31 cellular contexts compared by ENCODE assay signal in the genomic region with DNA sequence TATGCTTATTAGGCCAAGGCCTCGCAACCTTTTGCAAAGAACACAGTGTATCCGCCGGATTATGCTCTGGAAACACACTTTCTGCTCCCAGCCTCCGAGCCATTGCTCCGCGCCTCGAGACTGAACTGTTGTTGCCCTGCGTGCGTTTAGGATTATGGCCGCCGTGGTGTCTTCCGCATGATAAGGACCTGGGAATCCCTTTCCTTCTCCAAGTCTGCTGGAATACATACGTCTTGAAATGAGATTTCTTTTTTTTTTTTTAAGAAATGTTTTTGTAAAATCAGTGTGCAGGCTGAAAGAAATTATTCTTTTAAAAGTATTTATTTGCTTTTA.
"Had no signal": no experiment of that assay in that cellular context is flagged by ENCODE, and none has a peak within 500 bp of the region (broad histone marks: within the 10 kb centered on the region; RNA-seq: fewer than 3 reads in every experiment).

No MANE protein-coding gene starts in this region.

- H3K4me3 ChIP-seq: ascending aorta, esophagus muscularis mucosa, gastrocnemius medialis had no signal

- H3K4me3 Mint-ChIP-seq: activated CD4-positive, alpha-beta memory T cell treated with anti-CD3 and anti-CD28 coated beads for 36 hours; activated CD4-positive, alpha-beta T cell treated with anti-CD3 and anti-CD28 coated beads for 36 hours; activated CD4-positive, alpha-beta T cell treated with anti-CD3 and anti-CD28 coated beads, Interleukin-2, amount 10 ng/mL, durations not matched to agents 24 days and 14 days; activated CD8-positive, alpha-beta memory T cell treated with anti-CD3 and anti-CD28 coated beads, Interleukin-2, amount 10 ng/mL, durations not matched to agents 7 days and 5 days; activated CD8-positive, alpha-beta T cell treated with anti-CD3 and anti-CD28 coated beads, Interleukin-2, amount 10 ng/mL, durations not matched to agents 7 days and 5 days; activated naive CD4-positive, alpha-beta T cell treated with anti-CD3 and anti-CD28 coated beads, Interleukin-2, amount 10 ng/mL, durations not matched to agents 7 days and 5 days; activated naive CD8-positive, alpha-beta T cell treated with anti-CD3 and anti-CD28 coated beads, Interleukin-2, amount 10 ng/mL, durations not matched to agents 7 days and 5 days; activated T-cell treated with anti-CD3 and anti-CD28 coated beads, Interleukin-2, amount 50 U/mL, for 24 hours; activated T-cell treated with anti-CD3 and anti-CD28 coated beads, Interleukin-2, amount 50 U/mL, for 72 hours; effector memory CD8-positive, alpha-beta T cell; T-helper 17 cell; T-helper 2 cell treated with Interferon-gamma antibody and Interleukin-4, amounts not matched to agents 5 μg/mL and 100 μg/mL, for 36 hours had no signal

- H3K27ac Mint-ChIP-seq: activated CD4-positive, alpha-beta memory T cell treated with anti-CD3 and anti-CD28 coated beads for 36 hours; activated CD4-positive, alpha-beta T cell treated with anti-CD3 and anti-CD28 coated beads for 36 hours; activated CD4-positive, alpha-beta T cell treated with anti-CD3 and anti-CD28 coated beads, Interleukin-2, amount 10 ng/mL, durations not matched to agents 24 days and 14 days; activated CD8-positive, alpha-beta memory T cell treated with anti-CD3 and anti-CD28 coated beads, Interleukin-2, amount 10 ng/mL, durations not matched to agents 7 days and 5 days; activated CD8-positive, alpha-beta T cell treated with anti-CD3 and anti-CD28 coated beads, Interleukin-2, amount 10 ng/mL, durations not matched to agents 7 days and 5 days; activated naive CD4-positive, alpha-beta T cell treated with anti-CD3 and anti-CD28 coated beads, Interleukin-2, amount 10 ng/mL, durations not matched to agents 7 days and 5 days; activated naive CD4-positive, alpha-beta T cell treated with anti-CD3 and anti-CD28 coated beads, Interleukin-2, amount 50 U/mL, for 72 hours; activated naive CD8-positive, alpha-beta T cell treated with anti-CD3 and anti-CD28 coated beads, Interleukin-2, amount 10 ng/mL, durations not matched to agents 7 days and 5 days; activated T-cell treated with anti-CD3 and anti-CD28 coated beads, Interleukin-2, amount 50 U/mL, for 24 hours; activated T-cell treated with anti-CD3 and anti-CD28 coated beads, Interleukin-2, amount 50 U/mL, for 72 hours; effector memory CD8-positive, alpha-beta T cell; T-helper 17 cell; T-helper 2 cell treated with Interferon-gamma antibody and Interleukin-4, amounts not matched to agents 5 μg/mL and 100 μg/mL, for 36 hours had no signal

- H3K4me1 ChIP-seq: ascending aorta, foreskin keratinocyte had no signal

- H3K27ac ChIP-seq: ascending aorta, brain microvascular endothelial cell, esophagus muscularis mucosa, foreskin keratinocyte, gastrocnemius medialis had no signal

- H3K36me3 Mint-ChIP-seq: activated CD4-positive, alpha-beta memory T cell treated with anti-CD3 and anti-CD28 coated beads for 36 hours; activated naive CD8-positive, alpha-beta T cell treated with anti-CD3 and anti-CD28 coated beads, Interleukin-2, amount 10 ng/mL, durations not matched to agents 7 days and 5 days had no signal

- DNase-seq: activated CD4-positive, alpha-beta memory T cell treated with anti-CD3 and anti-CD28 coated beads for 36 hours; activated CD4-positive, alpha-beta T cell treated with anti-CD3 and anti-CD28 coated beads for 36 hours; activated CD4-positive, alpha-beta T cell treated with anti-CD3 and anti-CD28 coated beads, Interleukin-2, amount 10 ng/mL, durations not matched to agents 24 days and 14 days; activated CD4-positive, CD25-positive, alpha-beta regulatory T cell; activated CD4-positive, CD25-positive, alpha-beta regulatory T cell treated with anti-CD3 and anti-CD28 coated beads, Interleukin-2, amount 50 U/mL, for 72 hours; activated CD8-positive, alpha-beta memory T cell treated with anti-CD3 and anti-CD28 coated beads, Interleukin-2, amount 10 ng/mL, durations not matched to agents 7 days and 5 days; activated CD8-positive, alpha-beta memory T cell treated with anti-CD3 and anti-CD28 coated beads, Interleukin-2, amount 50 U/mL, for 4 hours; activated CD8-positive, alpha-beta T cell treated with anti-CD3 and anti-CD28 coated beads, Interleukin-2, amount 10 ng/mL, durations not matched to agents 7 days and 5 days; activated gamma-delta T cell; activated naive CD4-positive, alpha-beta T cell; activated naive CD4-positive, alpha-beta T cell treated with anti-CD3 and anti-CD28 coated beads, Interleukin-2, amount 10 ng/mL, durations not matched to agents 7 days and 5 days; activated naive CD8-positive, alpha-beta T cell treated with anti-CD3 and anti-CD28 coated beads, Interleukin-2, amount 10 ng/mL, durations not matched to agents 7 days and 5 days; activated T-cell treated with anti-CD3 and anti-CD28 coated beads, Interleukin-2, amount 50 U/mL, for 24 hours; activated T-cell treated with anti-CD3 and anti-CD28 coated beads, Interleukin-2, amount 50 U/mL, for 72 hours; brain microvascular endothelial cell; caudate nucleus; cortex of kidney; dermis blood vessel endothelial cell; effector CD4-positive, alpha-beta T cell; effector memory CD8-positive, alpha-beta T cell; erythroblast; foreskin keratinocyte; gastrocnemius medialis; glutamatergic neuron; T-helper 1 cell; T-helper 17 cell; T1000 had no signal

- H3K4me1 Mint-ChIP-seq: activated CD4-positive, alpha-beta T cell treated with anti-CD3 and anti-CD28 coated beads for 36 hours; activated CD4-positive, alpha-beta T cell treated with anti-CD3 and anti-CD28 coated beads, Interleukin-2, amount 10 ng/mL, durations not matched to agents 24 days and 14 days; activated CD8-positive, alpha-beta memory T cell treated with anti-CD3 and anti-CD28 coated beads, Interleukin-2, amount 10 ng/mL, durations not matched to agents 7 days and 5 days; activated naive CD4-positive, alpha-beta T cell treated with anti-CD3 and anti-CD28 coated beads, Interleukin-2, amount 10 ng/mL, durations not matched to agents 7 days and 5 days; activated naive CD8-positive, alpha-beta T cell treated with anti-CD3 and anti-CD28 coated beads, Interleukin-2, amount 10 ng/mL, durations not matched to agents 7 days and 5 days; T-helper 17 cell had no signal

- H3K36me3 ChIP-seq: ascending aorta, brain microvascular endothelial cell, esophagus muscularis mucosa, gastrocnemius medialis had no signal

- H3K9me3 ChIP-seq: ascending aorta, esophagus muscularis mucosa, gastrocnemius medialis had no signal

- H3K27me3 ChIP-seq: ascending aorta, brain microvascular endothelial cell, foreskin keratinocyte had no signal
